In the genomic region with DNA sequence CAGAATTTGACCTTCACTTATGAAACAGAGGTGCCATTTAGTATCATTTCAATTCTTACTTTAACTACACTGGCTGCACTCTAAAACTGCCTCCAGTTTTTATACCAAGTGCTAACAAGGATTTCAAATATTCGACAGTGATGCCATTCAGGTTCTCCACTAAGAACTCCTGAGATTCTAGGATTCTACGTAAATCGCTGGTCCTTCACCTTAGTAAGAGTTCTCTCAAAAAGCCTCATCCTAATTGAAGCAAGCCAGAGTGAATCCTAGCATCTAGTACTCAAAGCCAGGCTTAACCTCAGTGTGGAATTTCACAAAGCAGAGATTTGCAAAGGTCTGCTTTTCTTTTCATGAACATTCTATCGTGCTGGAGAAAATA, we compare ENCODE assay signal across 1 cellular context.
TF ChIP-seq lines count a peak whose summit lies in the region.

No MANE protein-coding gene starts in this region.

TF ChIP-seq in endothelial cell of umbilical vein, 7 proteins besides CTCF, POLR2A, EP300 and RAD21 (continued from another document):
- TF ChIP-seq, protein P1, sequence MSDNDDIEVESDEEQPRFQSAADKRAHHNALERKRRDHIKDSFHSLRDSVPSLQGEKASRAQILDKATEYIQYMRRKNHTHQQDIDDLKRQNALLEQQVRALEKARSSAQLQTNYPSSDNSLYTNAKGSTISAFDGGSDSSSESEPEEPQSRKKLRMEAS (IDR thresholded peaks at IDR 0.05; ENCODE audit: insufficient read depth, insufficient read length), result no peak
- no peak for TF ChIP-seq GATA2 (IDR thresholded peaks at IDR 0.05; ENCODE audit: insufficient read depth, insufficient read length, low read depth, low read length)
